In genomic region chr7:102913846-102914245, GRCh38 we compare ENCODE assay signal across 15 cellular contexts. TPM values are rescaled to one million over a fixed set of nuclear protein-coding genes. Genes with fewer than 3 reads are reported as not detected.
DNase-seq lines count a peak whose midpoint lies in the region; ATAC-seq and TF ChIP-seq lines count a peak whose summit lies in the region.
"Had no signal": no experiment of that assay in that cellular context is flagged by ENCODE, and none has a peak within 500 bp of the region (broad histone marks: within the 10 kb centered on the region; RNA-seq: fewer than 3 reads in every experiment).

No MANE protein-coding gene starts in this region.

- H3K36me3 ChIP-seq in A673 (ENCODE audit: insufficient read depth, low read length, poor library complexity, severe bottlenecking) (no peaks in the 10 kb centered on the region), left ventricle myocardium inferior (no peaks in the 10 kb centered on the region), psoas muscle (ENCODE audit: insufficient read depth in 1 of 2, low read depth in 1 of 2) (no peaks in the 10 kb centered on the region)
- H3K36me3 ChIP-seq: adrenal gland had no signal

- H3K9me3 ChIP-seq in A673 (ENCODE audit: low read depth, low read length, poor library complexity, severe bottlenecking) = no peaks in the 10 kb centered on the region
- H3K9me3 ChIP-seq in left ventricle myocardium inferior (replicated peaks) = no peaks in the 10 kb centered on the region
- no peaks in the 10 kb centered on the region for H3K9me3 ChIP-seq in psoas muscle
- H3K9me3 ChIP-seq: adrenal gland, mucosa of descending colon had no signal

- no TSS peak for BruUV-seq in A673 (replicated peaks; lab: Mats Ljungman, UMichigan)

- 69 to 75% (median 70%) methylated on average over 9 of the region's 9 CpGs for WGBS in psoas muscle, 3 donors

- no peaks in the 10 kb centered on the region for H3K27me3 ChIP-seq in A673 (replicated peaks; ENCODE audit: insufficient read depth, low read depth, low read length, poor library complexity)
- no peaks in the 10 kb centered on the region for H3K27me3 ChIP-seq in left ventricle myocardium inferior (ENCODE audit: low read depth)
- H3K27me3 ChIP-seq in psoas muscle (ENCODE audit: insufficient read depth in 3 of 3, low read length in 2 of 3) = no peaks in the 10 kb centered on the region
- H3K27me3 ChIP-seq: adrenal gland had no signal

- peak overlapping the region; percentile 46 for H3K4me3 ChIP-seq in A673 (ENCODE audit: low read depth, low read length, poor library complexity, severe bottlenecking)
- H3K4me3 ChIP-seq in astrocyte of the cerebellum (ENCODE audit: low read depth, low read length) = peak overlapping the region; percentile 38
- H3K4me3 ChIP-seq in left ventricle myocardium inferior = peak overlapping the region; percentile 56
- peak overlapping the region; percentile 36 for H3K4me3 ChIP-seq in psoas muscle
- H3K4me3 ChIP-seq: mucosa of descending colon had no signal

- ATAC-seq in psoas muscle (no peak), HG03135 (IDR thresholded peaks at IDR 0.05; ENCODE audit: unreplicated experiment) (no peak), GM21526 (IDR thresholded peaks at IDR 0.05; ENCODE audit: low FRiP score, unreplicated experiment) (no peak), GM21423 (IDR thresholded peaks at IDR 0.05; ENCODE audit: unreplicated experiment) (no peak)
- ATAC-seq: activated CD8-positive, alpha-beta T cell treated with anti-CD3 and anti-CD28 coated beads, Interleukin-2, amount 10 ng/mL, durations not matched to agents 7 days and 5 days; T-cell had no signal

- DNase-seq in A673 (ENCODE audit: low spot score) = no peak
- DNase-seq in astrocyte of the cerebellum (ENCODE audit: low read depth) = no peak
- DNase-seq in left ventricle myocardium inferior = no peak
- no peak for DNase-seq in psoas muscle
- DNase-seq in OCI-M2 (lab: John Stamatoyannopoulos, UW; ENCODE audit: unreplicated experiment) = no peak
- DNase-seq: activated CD8-positive, alpha-beta T cell treated with anti-CD3 and anti-CD28 coated beads, Interleukin-2, amount 10 ng/mL, durations not matched to agents 7 days and 5 days; CD8-positive, alpha-beta memory T cell; NCI-H1105; NCI-H774; T-cell had no signal

- TF ChIP-seq CTCF in A673 (conservative IDR thresholded peaks at IDR 0.05; ENCODE audit: low read depth, low read length) = no peak
- TF ChIP-seq CTCF in astrocyte of the cerebellum (IDR thresholded peaks at IDR 0.05; ENCODE audit: low read depth, low read length, missing control alignments) = no peak
- no peak for TF ChIP-seq CTCF in left ventricle myocardium inferior (IDR thresholded peaks at IDR 0.05; ENCODE audit: borderline replicate concordance)
- TF ChIP-seq CTCF in psoas muscle (IDR thresholded peaks at IDR 0.05) = no peak

- CTCF ChIA-PET in A673 (lab: Charles Lee) = no interaction called here

- peaks cover 32% of the 10 kb centered on the region for H3K4me1 ChIP-seq in A673 (ENCODE audit: insufficient read depth, low read length, poor library complexity, severe bottlenecking)
- H3K4me1 ChIP-seq in left ventricle myocardium inferior = peaks cover 26% of the 10 kb centered on the region
- H3K4me1 ChIP-seq in psoas muscle = peaks cover 6% of the 10 kb centered on the region

- H3K27ac ChIP-seq in A673 (ENCODE audit: low read depth, low read length, poor library complexity, severe bottlenecking) = peak overlapping the region; percentile 20
- peak overlapping the region; percentile 63 for H3K27ac ChIP-seq in left ventricle myocardium inferior (replicated peaks)
- H3K27ac ChIP-seq in psoas muscle = peak overlapping the region; percentile 18

- intact Hi-C loops in A673 (cut with micrococcal nuclease; ENCODE audit: unreplicated experiment) = loop anchor here (5.0 kb wide), 1 partner anchor 42 kb away; no protein-coding TSS in a partner anchor
- intact Hi-C loops in left ventricle myocardium inferior (cut with micrococcal nuclease) = no loop called here
- intact Hi-C loops in psoas muscle (cut with DNase I) = no loop called here

- in situ Hi-C loops in astrocyte of the cerebellum (cut with HindIII; ENCODE audit: low sequenced_read_pairs) = no loop called here

- POLR2A ChIA-PET in A673 (lab: Charles Lee; ENCODE audit: low non-redundant PET) = interaction anchor here (0.6 kb wide), 1 partner anchor 1547 kb away, joined by 8 read pairs; no protein-coding TSS in a partner anchor

RNA-seq across cellular contexts. Expression of gene LRRC17, which starts 1.0 kb away (rescaled TPM):
- 9.2 and 10.0 TPM in 2 replicates for total RNA-seq in A673 (2021)
- total RNA-seq in left ventricle myocardium inferior = 2.3 TPM
- total RNA-seq in psoas muscle = 1 to 10 TPM in 2 of 4 donors, under 1 TPM in 2; 0.34 to 3.6 (median 0.92) TPM
- polyA plus RNA-seq in psoas muscle = 1 to 10 TPM in 1 of 3 donors, under 1 TPM in 2; 0.55 to 1.3 (median 0.82) TPM
- total RNA-seq: CD8-positive, alpha-beta memory T cell had no signal
- polyA plus RNA-seq: CD8-positive, alpha-beta memory T cell had no signal
